Comparison of ENCODE assay signal across 8 cellular contexts in genomic region chr21:38661296-38662223, GRCh38.
DNase-seq lines count a peak whose midpoint lies in the region; ATAC-seq, FAIRE-seq and TF ChIP-seq lines count a peak whose summit lies in the region.

No MANE protein-coding gene starts in this region.

- H3K79me2 ChIP-seq in GM12878 (ENCODE audit: control insufficient read depth, insufficient read depth, low read length), result no peaks in the 10 kb centered on the region

- DNase-seq in AG04449 (ENCODE audit: low read depth, low spot score), result peak; percentile 24
- no peak for DNase-seq in GM12878 (ENCODE audit: low read depth, low spot score)
- peak; percentile 76 for DNase-seq in iris pigment epithelial cell (ENCODE audit: low read depth)
- DNase-seq in stimulated activated naive CD8-positive, alpha-beta T cell treated with anti-CD3 and anti-CD28 coated beads, Interleukin-15, amount 100 ng/mL, for 72 hours, result peak in 1 of 2 donors; percentile 21
- DNase-seq in pons (ENCODE audit: low spot score), result no peak
- DNase-seq in NCI-H2081 treated with DMSO at 0.1 percent for 48 hours (lab: John Stamatoyannopoulos, UW), result no peak

- H3K27ac ChIP-seq in HUES6 (ENCODE audit: low read depth, low read length), result no peak overlapping the region
- no peak overlapping the region for H3K27ac ChIP-seq in GM12878 (ENCODE audit: control insufficient read depth, insufficient read depth)

- no peaks in the 10 kb centered on the region for H4K20me1 ChIP-seq in GM12878 (ENCODE audit: control insufficient read depth, insufficient read depth)

- H3K4me1 Mint-ChIP-seq in stimulated activated naive CD8-positive, alpha-beta T cell treated with anti-CD3 and anti-CD28 coated beads, Interleukin-15, amount 100 ng/mL, for 72 hours, result peaks cover 12% of the 10 kb centered on the region

- no peak overlapping the region for H3K9ac ChIP-seq in HUES6 (ENCODE audit: low read length)
- no peak overlapping the region for H3K9ac ChIP-seq in GM12878 (ENCODE audit: control insufficient read depth, insufficient read depth, low read length)

- TF ChIP-seq POLR2A in GM12878 (IDR thresholded peaks at IDR 0.05; ENCODE audit: low read depth, low read length), result no peak

- H3K27ac Mint-ChIP-seq in stimulated activated naive CD8-positive, alpha-beta T cell treated with anti-CD3 and anti-CD28 coated beads, Interleukin-15, amount 100 ng/mL, for 72 hours, result no peak overlapping the region

- H3K27me3 ChIP-seq in HUES6 (ENCODE audit: control insufficient read depth, insufficient read depth, low read length) (peaks cover 76% of the 10 kb centered on the region), GM12878 (replicated peaks in 1 of 2; ENCODE audit: control insufficient read depth in 2 of 2, insufficient read depth in 2 of 2, low read length in 1 of 2) (peaks cover 4 to 10% of the 10 kb centered on the region in 2 experiments; a peak in 3 of 4 replicates)

- no peak for TF ChIP-seq CTCF in AG04449 (IDR thresholded peaks at IDR 0.05; ENCODE audit: insufficient read depth, low read length, missing control alignments)
- no peak for TF ChIP-seq CTCF in GM12878 (IDR thresholded peaks at IDR 0.05 in 2 of 3, conservative IDR thresholded peaks at IDR 0.05 in 1 of 3; ENCODE audit: control insufficient read depth in 2 of 3, extremely low read depth in 1 of 3, insufficient read depth in 1 of 3, low read depth in 3 of 3, low read length in 3 of 3)

- intact Hi-C loops in GM12878 (cut with micrococcal nuclease; ENCODE audit: unreplicated experiment), result no loop called here

- TF ChIP-seq RAD21 in GM12878 (IDR thresholded peaks at IDR 0.05; ENCODE audit: insufficient read depth, low read depth, low read length), result no peak

- H3K36me3 ChIP-seq in HUES6 (ENCODE audit: control insufficient read depth, insufficient read depth, low read length) (no peaks in the 10 kb centered on the region), GM12878 (ENCODE audit: control insufficient read depth in 2 of 2, insufficient read depth in 2 of 2, low read length in 1 of 2) (no peaks in the 10 kb centered on the region)

- in situ Hi-C loops in GM12878 (cut with MboI), result no loop called here

- TF ChIP-seq EP300 in GM12878 (IDR thresholded peaks at IDR 0.05; ENCODE audit: borderline replicate concordance in 1 of 2, control insufficient read depth in 1 of 2, low read depth in 2 of 2, low read length in 2 of 2), result no peak

- no TSS peak for BruUV-seq in GM12878 (replicated peaks; lab: Mats Ljungman, UMichigan)

- peaks cover 84% of the 10 kb centered on the region for H3K27me3 Mint-ChIP-seq in stimulated activated naive CD8-positive, alpha-beta T cell treated with anti-CD3 and anti-CD28 coated beads, Interleukin-15, amount 100 ng/mL, for 72 hours

- H3K4me3 ChIP-seq in AG04449 (ENCODE audit: low read depth, low read length) (peak overlapping the region; percentile 41), HUES6 (ENCODE audit: low read depth, low read length) (peak overlapping the region; percentile 67), GM12878 (no peak overlapping the region)

- H3K4me1 ChIP-seq in HUES6 (ENCODE audit: control insufficient read depth, insufficient read depth, low read length), result peaks cover 13% of the 10 kb centered on the region; the same call in 1 of the 2 replicates
- no peaks in the 10 kb centered on the region for H3K4me1 ChIP-seq in GM12878 (ENCODE audit: control insufficient read depth, insufficient read depth, low read length)

- CTCF ChIA-PET in AG04449 (lab: Yijun Ruan, JAX) (interaction anchor here (0.9 to 1.3 kb wide), 3 partner anchors 9 to 476 kb away, joined by 3 read pairs; no protein-coding TSS in a partner anchor), GM12878 (lab: Yijun Ruan, JAX) (no interaction called here)

- SMC1A ChIA-PET in GM12878 (lab: Charles Lee; ENCODE audit: uncharacterized antibody, unreplicated experiment), result no interaction called here

- POLR2A ChIA-PET in AG04449 (lab: Yijun Ruan, JAX) (no interaction called here), GM12878 (lab: Charles Lee) (no interaction called here)

- H3K9me3 Mint-ChIP-seq in stimulated activated naive CD8-positive, alpha-beta T cell treated with anti-CD3 and anti-CD28 coated beads, Interleukin-15, amount 100 ng/mL, for 72 hours, result no peaks in the 10 kb centered on the region

- H3K9me3 ChIP-seq in HUES6 (ENCODE audit: control insufficient read depth, insufficient read depth, low read depth, low read length) (no peaks in the 10 kb centered on the region), GM12878 (replicated peaks; ENCODE audit: control insufficient read depth, insufficient read depth, low read length) (no peaks in the 10 kb centered on the region; the same call in 2 of the 3 replicates)

- WGBS in GM12878 (ENCODE audit: insufficient coverage, insufficient replicate concordance, low lambda C conversion rate, missing lambda C conversion rate), result 36% methylated on average over 40 of the region's 57 CpGs

- RAD21 ChIA-PET in GM12878 (lab: Charles Lee; ENCODE audit: unreplicated experiment), result no interaction called here

- H2AFZ ChIP-seq in GM12878 (ENCODE audit: control insufficient read depth, low read depth, low read length), result no peak overlapping the region

- H3K4me2 ChIP-seq in GM12878 (ENCODE audit: control insufficient read depth, insufficient read depth), result peak overlapping the region; percentile 22; the same call in 1 of the 2 replicates

- no peak for ATAC-seq in GM12878
- ATAC-seq in stimulated activated naive CD8-positive, alpha-beta T cell treated with anti-CD3 and anti-CD28 coated beads, Interleukin-15, amount 100 ng/mL, for 72 hours, result peak; percentile 50
- no peak for ATAC-seq in GM18502 (IDR thresholded peaks at IDR 0.05; ENCODE audit: poor library complexity, unreplicated experiment)

- FAIRE-seq in GM12878 (lab: Jason Lieb, UNC), result no peak

- peak overlapping the region; percentile 60 to 74 for H3K4me3 Mint-ChIP-seq in stimulated activated naive CD8-positive, alpha-beta T cell treated with anti-CD3 and anti-CD28 coated beads, Interleukin-15, amount 100 ng/mL, for 72 hours

TF ChIP-seq in GM12878, 131 proteins besides CTCF, POLR2A, EP300 and RAD21 (continues in another document):
- TF ChIP-seq CHD1 (IDR thresholded peaks at IDR 0.05; ENCODE audit: low read depth, low read length) (no peak), SP1 (IDR thresholded peaks at IDR 0.05; ENCODE audit: low read depth, low read length) (no peak), SMAD5 (IDR thresholded peaks at IDR 0.05; ENCODE audit: low read depth) (no peak), IRF3 (IDR thresholded peaks at IDR 0.05) (no peak), RAD51 (IDR thresholded peaks at IDR 0.05) (no peak), ZNF217 (IDR thresholded peaks at IDR 0.05) (no peak), BHLHE40 (IDR thresholded peaks at IDR 0.05; ENCODE audit: borderline replicate concordance in 1 of 2, low read depth in 2 of 2, low read length in 1 of 2) (no peak), ELK1 (IDR thresholded peaks at IDR 0.05; ENCODE audit: low read depth, low read length) (no peak), ZNF687 (IDR thresholded peaks at IDR 0.05) (no peak), EGR1 (IDR thresholded peaks at IDR 0.05; ENCODE audit: borderline replicate concordance in 1 of 2, low read depth in 2 of 2, low read length in 2 of 2) (no peak), HDGF (IDR thresholded peaks at IDR 0.05) (no peak)

Comparison
In these comparisons a context has a peak if more than half of its experiments do, and no peak if none do; other contexts are left out.
1. DNase-seq: peak in AG04449 (single experiment) and iris pigment epithelial cell (single experiment); none in GM12878 (single experiment), pons (single experiment) and NCI-H2081 treated with DMSO at 0.1 percent for 48 hours (single experiment).